In genomic region chrX:13552892-13553291, GRCh38 we compare ENCODE assay signal across 39 cellular contexts. TPM values are rescaled to one million over a fixed set of nuclear protein-coding genes. Genes with fewer than 3 reads are reported as not detected.
"Had no signal": no experiment of that assay in that cellular context is flagged by ENCODE, and none has a peak within 500 bp of the region (broad histone marks: within the 10 kb centered on the region; RNA-seq: fewer than 3 reads in every experiment).

No MANE protein-coding gene starts in this region.

- H3K4me1 ChIP-seq: adrenal gland, ascending aorta, body of pancreas, breast epithelium had no signal

- H3K9me3 ChIP-seq: adrenal gland, ascending aorta, body of pancreas, breast epithelium had no signal

- DNase-seq: activated effector memory CD4-positive, alpha-beta T cell treated with anti-CD3 and anti-CD28 coated beads, Interleukin-2, amount 50 U/mL, for 16 hours; activated effector memory CD4-positive, alpha-beta T cell treated with Interleukin-2 at 50 U/mL for 16 hours; activated gamma-delta T cell; activated gamma-delta T cell treated with Interleukin-2 at 50 U/mL for 16 hours; activated naive CD4-positive, alpha-beta T cell; activated naive CD4-positive, alpha-beta T cell treated with anti-CD3 and anti-CD28 coated beads for 36 hours; activated naive CD4-positive, alpha-beta T cell treated with anti-CD3 and anti-CD28 coated beads, Interleukin-2, amount 10 ng/mL, durations not matched to agents 7 days and 5 days; activated naive CD4-positive, alpha-beta T cell treated with anti-CD3 and anti-CD28 coated beads, Interleukin-2, amount 50 U/mL, for 16 hours; activated naive CD4-positive, alpha-beta T cell treated with Interleukin-2 at 50 U/mL for 16 hours; activated naive CD8-positive, alpha-beta T cell treated with anti-CD3 and anti-CD28 coated beads for 36 hours; activated naive CD8-positive, alpha-beta T cell treated with anti-CD3 and anti-CD28 coated beads, Interleukin-2, amount 10 ng/mL, durations not matched to agents 7 days and 5 days; activated naive CD8-positive, alpha-beta T cell treated with anti-CD3 and anti-CD28 coated beads, Interleukin-2, amount 50 U/mL, for 24 hours; activated T-cell treated with anti-CD3 and anti-CD28 coated beads, Interleukin-2, amount 50 U/mL, for 1 hour; activated T-cell treated with anti-CD3 and anti-CD28 coated beads, Interleukin-2, amount 50 U/mL, for 24 hours; activated T-cell treated with anti-CD3 and anti-CD28 coated beads, Interleukin-2, amount 50 U/mL, for 4 hours; activated T-cell treated with anti-CD3 and anti-CD28 coated beads, Interleukin-2, amount 50 U/mL, for 48 hours; adrenal gland; amniotic stem cell; amygdala; anterior cingulate cortex; aorta; body of pancreas; brain microvascular endothelial cell; caudate nucleus; central memory CD4-positive, alpha-beta T cell; cerebellar nuclear complex had no signal

- H3K4me3 Mint-ChIP-seq: activated naive CD4-positive, alpha-beta T cell treated with anti-CD3 and anti-CD28 coated beads for 36 hours; activated naive CD4-positive, alpha-beta T cell treated with anti-CD3 and anti-CD28 coated beads, Interleukin-2, amount 10 ng/mL, durations not matched to agents 7 days and 5 days; activated naive CD4-positive, alpha-beta T cell treated with anti-CD3 and anti-CD28 coated beads, Interleukin-2, amount 50 U/mL, for 24 hours; activated naive CD8-positive, alpha-beta T cell; activated naive CD8-positive, alpha-beta T cell treated with anti-CD3 and anti-CD28 coated beads for 36 hours; activated naive CD8-positive, alpha-beta T cell treated with anti-CD3 and anti-CD28 coated beads, Interleukin-2, amount 10 ng/mL, durations not matched to agents 7 days and 5 days; activated naive CD8-positive, alpha-beta T cell treated with anti-CD3 and anti-CD28 coated beads, Interleukin-2, amount 50 U/mL, for 24 hours; activated T-cell treated with anti-CD3 and anti-CD28 coated beads, Interleukin-2, amount 50 U/mL, for 24 hours; activated T-cell treated with anti-CD3 and anti-CD28 coated beads, Interleukin-2, amount 50 U/mL, for 4 hours; activated T-helper 1 cell treated with anti-CD3 and anti-CD28 coated beads, Interleukin-12 subunit alpha, Interleukin-12 subunit beta, Interleukin-2, Interleukin-4 antibody, amounts not matched to agents 30 ng/mL and 10 ng/mL and 1 ng/mL, durations not matched to agents 14 hours and 24 hours and 36 hours; activated T-helper 17 cell treated with anti-CD3 and anti-CD28 coated beads, Interleukin-2, amount 50 U/mL, for 72 hours; brain; central memory CD8-positive, alpha-beta T cell had no signal

- ATAC-seq: activated naive CD4-positive, alpha-beta T cell treated with anti-CD3 and anti-CD28 coated beads, Interleukin-2, amount 50 U/mL, for 72 hours; activated naive CD8-positive, alpha-beta T cell treated with anti-CD3 and anti-CD28 coated beads, Interleukin-2, amount 50 U/mL, for 24 hours; activated T-cell treated with anti-CD3 and anti-CD28 coated beads, Interleukin-2, amount 50 U/mL, for 4 hours; activated T-helper 17 cell treated with anti-CD3 and anti-CD28 coated beads, Interleukin-2, amount 50 U/mL, for 72 hours; body of pancreas had no signal

- H3K9me3 Mint-ChIP-seq: activated naive CD4-positive, alpha-beta T cell treated with anti-CD3 and anti-CD28 coated beads, Interleukin-2, amount 10 ng/mL, durations not matched to agents 7 days and 5 days; activated naive CD4-positive, alpha-beta T cell treated with anti-CD3 and anti-CD28 coated beads, Interleukin-2, amount 50 U/mL, for 24 hours; activated naive CD8-positive, alpha-beta T cell treated with anti-CD3 and anti-CD28 coated beads for 36 hours; activated naive CD8-positive, alpha-beta T cell treated with anti-CD3 and anti-CD28 coated beads, Interleukin-2, amount 10 ng/mL, durations not matched to agents 7 days and 5 days; activated naive CD8-positive, alpha-beta T cell treated with anti-CD3 and anti-CD28 coated beads, Interleukin-2, amount 50 U/mL, for 24 hours; activated T-cell treated with anti-CD3 and anti-CD28 coated beads, Interleukin-2, amount 50 U/mL, for 24 hours; activated T-cell treated with anti-CD3 and anti-CD28 coated beads, Interleukin-2, amount 50 U/mL, for 4 hours; activated T-helper 17 cell treated with anti-CD3 and anti-CD28 coated beads, Interleukin-2, amount 50 U/mL, for 72 hours; activated T-helper 2 cell treated with anti-CD3 and anti-CD28 coated beads, Interferon-gamma antibody, Interleukin-2, Interleukin-4, amounts not matched to agents 10 μg/mL and 5 μg/mL and 100 μg/mL, durations not matched to agents 14 hours and 24 hours and 36 hours; brain; central memory CD8-positive, alpha-beta T cell had no signal

- H3K36me3 Mint-ChIP-seq: activated naive CD4-positive, alpha-beta T cell treated with anti-CD3 and anti-CD28 coated beads, Interleukin-2, amount 10 ng/mL, durations not matched to agents 7 days and 5 days; activated naive CD4-positive, alpha-beta T cell treated with anti-CD3 and anti-CD28 coated beads, Interleukin-2, amount 50 U/mL, for 24 hours; activated naive CD4-positive, alpha-beta T cell treated with anti-CD3 and anti-CD28 coated beads, Interleukin-2, amount 50 U/mL, for 72 hours; activated naive CD8-positive, alpha-beta T cell; activated naive CD8-positive, alpha-beta T cell treated with anti-CD3 and anti-CD28 coated beads for 36 hours; brain had no signal

- H3K4me1 Mint-ChIP-seq: activated naive CD4-positive, alpha-beta T cell treated with anti-CD3 and anti-CD28 coated beads, Interleukin-2, amount 10 ng/mL, durations not matched to agents 7 days and 5 days; activated naive CD8-positive, alpha-beta T cell treated with anti-CD3 and anti-CD28 coated beads for 36 hours; activated naive CD8-positive, alpha-beta T cell treated with anti-CD3 and anti-CD28 coated beads, Interleukin-2, amount 10 ng/mL, durations not matched to agents 7 days and 5 days; brain; central memory CD8-positive, alpha-beta T cell had no signal

- H3K27ac ChIP-seq: adrenal gland, ascending aorta, body of pancreas, brain microvascular endothelial cell, breast epithelium, cardiac muscle cell had no signal

- H3K27ac Mint-ChIP-seq: activated naive CD4-positive, alpha-beta T cell treated with anti-CD3 and anti-CD28 coated beads for 36 hours; activated naive CD4-positive, alpha-beta T cell treated with anti-CD3 and anti-CD28 coated beads, Interleukin-2, amount 10 ng/mL, durations not matched to agents 7 days and 5 days; activated naive CD4-positive, alpha-beta T cell treated with anti-CD3 and anti-CD28 coated beads, Interleukin-2, amount 50 U/mL, for 24 hours; activated naive CD4-positive, alpha-beta T cell treated with anti-CD3 and anti-CD28 coated beads, Interleukin-2, amount 50 U/mL, for 72 hours; activated naive CD8-positive, alpha-beta T cell; activated naive CD8-positive, alpha-beta T cell treated with anti-CD3 and anti-CD28 coated beads for 36 hours; activated naive CD8-positive, alpha-beta T cell treated with anti-CD3 and anti-CD28 coated beads, Interleukin-2, amount 10 ng/mL, durations not matched to agents 7 days and 5 days; activated naive CD8-positive, alpha-beta T cell treated with anti-CD3 and anti-CD28 coated beads, Interleukin-2, amount 50 U/mL, for 24 hours; activated T-cell treated with anti-CD3 and anti-CD28 coated beads, Interleukin-2, amount 50 U/mL, for 24 hours; activated T-helper 1 cell treated with anti-CD3 and anti-CD28 coated beads, Interleukin-12 subunit alpha, Interleukin-12 subunit beta, Interleukin-2, Interleukin-4 antibody, amounts not matched to agents 30 ng/mL and 10 ng/mL and 1 ng/mL, durations not matched to agents 14 hours and 24 hours and 36 hours; activated T-helper 17 cell treated with anti-CD3 and anti-CD28 coated beads, Interleukin-2, amount 50 U/mL, for 72 hours; activated T-helper 2 cell treated with anti-CD3 and anti-CD28 coated beads, Interferon-gamma antibody, Interleukin-2, Interleukin-4, amounts not matched to agents 10 μg/mL and 5 μg/mL and 100 μg/mL, durations not matched to agents 14 hours and 24 hours and 36 hours; brain had no signal

- H3K4me3 ChIP-seq: adrenal gland, ascending aorta, body of pancreas, breast epithelium, cardiac muscle cell had no signal

- FAIRE-seq: bronchial epithelial cell had no signal

- H3K36me3 ChIP-seq: adrenal gland, ascending aorta, brain microvascular endothelial cell, breast epithelium, cardiac muscle cell had no signal

- H3K27me3 ChIP-seq: ascending aorta, body of pancreas, brain microvascular endothelial cell, cardiac muscle cell had no signal

RNA-seq across cellular contexts. Expression of gene EGFL6, which starts 16.5 kb away (rescaled TPM):
- total RNA-seq: adrenal gland, ascending aorta, body of pancreas, bronchial epithelial cell, cardiac muscle cell, chondrocyte had no signal
- polyA plus RNA-seq: adrenal gland, aorta had no signal
